Comparison of ENCODE assay signal across 2 cellular contexts in the genomic region with DNA sequence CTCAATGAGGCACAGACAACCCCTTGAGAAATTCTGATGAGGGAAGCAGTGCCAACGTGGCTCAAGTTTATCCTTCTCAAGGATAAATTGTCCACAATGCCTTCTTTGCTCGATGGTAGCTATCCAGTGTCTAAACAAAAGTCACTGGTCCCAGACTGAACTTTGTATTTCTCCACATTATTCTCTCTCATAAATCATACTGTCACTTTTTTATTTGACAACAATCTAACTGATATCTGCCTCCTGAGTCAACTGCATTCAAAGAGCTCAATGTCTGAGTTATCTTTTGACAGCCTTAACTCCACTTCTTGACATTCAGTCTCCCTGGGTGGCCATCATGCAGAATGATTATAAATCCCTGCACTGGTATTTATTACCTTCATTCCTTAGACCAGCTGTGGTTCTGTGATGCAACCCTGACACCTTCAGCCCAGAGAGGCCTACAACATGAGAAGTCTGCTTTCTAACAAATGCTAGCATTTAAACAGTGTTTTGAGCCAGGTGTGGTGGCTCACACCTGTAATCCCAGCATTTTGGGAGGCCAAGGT.
TF ChIP-seq lines count a peak whose summit lies in the region.

No MANE protein-coding gene starts in this region.

TF ChIP-seq in HEK293T, 16 proteins besides CTCF, POLR2A, EP300 and RAD21:
- TF ChIP-seq BHLHE40 (IDR thresholded peaks at IDR 0.05; ENCODE audit: borderline replicate concordance), result no peak
- no peak for TF ChIP-seq TARDBP (IDR thresholded peaks at IDR 0.05)
- TF ChIP-seq FOXM1 (IDR thresholded peaks at IDR 0.05; ENCODE audit: borderline replicate concordance), result no peak
- TF ChIP-seq, protein P1, sequence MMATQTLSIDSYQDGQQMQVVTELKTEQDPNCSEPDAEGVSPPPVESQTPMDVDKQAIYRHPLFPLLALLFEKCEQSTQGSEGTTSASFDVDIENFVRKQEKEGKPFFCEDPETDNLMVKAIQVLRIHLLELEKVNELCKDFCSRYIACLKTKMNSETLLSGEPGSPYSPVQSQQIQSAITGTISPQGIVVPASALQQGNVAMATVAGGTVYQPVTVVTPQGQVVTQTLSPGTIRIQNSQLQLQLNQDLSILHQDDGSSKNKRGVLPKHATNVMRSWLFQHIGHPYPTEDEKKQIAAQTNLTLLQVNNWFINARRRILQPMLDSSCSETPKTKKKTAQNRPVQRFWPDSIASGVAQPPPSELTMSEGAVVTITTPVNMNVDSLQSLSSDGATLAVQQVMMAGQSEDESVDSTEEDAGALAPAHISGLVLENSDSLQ (IDR thresholded peaks at IDR 0.05), result peak; percentile 59
- TF ChIP-seq ZNF384 (IDR thresholded peaks at IDR 0.05), result no peak
- no peak for TF ChIP-seq LEF1 (IDR thresholded peaks at IDR 0.05; ENCODE audit: borderline replicate concordance)
- TF ChIP-seq SP1 (IDR thresholded peaks at IDR 0.05), result no peak

TF ChIP-seq in GM12878, 131 proteins besides CTCF, POLR2A, EP300 and RAD21:
- TF ChIP-seq, protein P2, sequence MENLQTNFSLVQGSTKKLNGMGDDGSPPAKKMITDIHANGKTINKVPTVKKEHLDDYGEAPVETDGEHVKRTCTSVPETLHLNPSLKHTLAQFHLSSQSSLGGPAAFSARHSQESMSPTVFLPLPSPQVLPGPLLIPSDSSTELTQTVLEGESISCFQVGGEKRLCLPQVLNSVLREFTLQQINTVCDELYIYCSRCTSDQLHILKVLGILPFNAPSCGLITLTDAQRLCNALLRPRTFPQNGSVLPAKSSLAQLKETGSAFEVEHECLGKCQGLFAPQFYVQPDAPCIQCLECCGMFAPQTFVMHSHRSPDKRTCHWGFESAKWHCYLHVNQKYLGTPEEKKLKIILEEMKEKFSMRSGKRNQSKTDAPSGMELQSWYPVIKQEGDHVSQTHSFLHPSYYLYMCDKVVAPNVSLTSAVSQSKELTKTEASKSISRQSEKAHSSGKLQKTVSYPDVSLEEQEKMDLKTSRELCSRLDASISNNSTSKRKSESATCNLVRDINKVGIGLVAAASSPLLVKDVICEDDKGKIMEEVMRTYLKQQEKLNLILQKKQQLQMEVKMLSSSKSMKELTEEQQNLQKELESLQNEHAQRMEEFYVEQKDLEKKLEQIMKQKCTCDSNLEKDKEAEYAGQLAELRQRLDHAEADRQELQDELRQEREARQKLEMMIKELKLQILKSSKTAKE (IDR thresholded peaks at IDR 0.05; ENCODE audit: low read depth, poor library complexity, severe bottlenecking), result no peak
- TF ChIP-seq HDAC2 (IDR thresholded peaks at IDR 0.05), result no peak
- TF ChIP-seq HDAC6 (IDR thresholded peaks at IDR 0.05; ENCODE audit: unreplicated experiment), result no peak
- no peak for TF ChIP-seq DPF2 (IDR thresholded peaks at IDR 0.05)
- TF ChIP-seq CREM (IDR thresholded peaks at IDR 0.05; ENCODE audit: low read depth), result no peak
- no peak for TF ChIP-seq NFYA (IDR thresholded peaks at IDR 0.05; ENCODE audit: borderline replicate concordance, low read depth, low read length)
- no peak for TF ChIP-seq PML (IDR thresholded peaks at IDR 0.05; ENCODE audit: low read length)
- no peak for TF ChIP-seq MTA2 (IDR thresholded peaks at IDR 0.05; ENCODE audit: low read depth)
